ENCODE assay signal across 16 cellular contexts in the genomic region with DNA sequence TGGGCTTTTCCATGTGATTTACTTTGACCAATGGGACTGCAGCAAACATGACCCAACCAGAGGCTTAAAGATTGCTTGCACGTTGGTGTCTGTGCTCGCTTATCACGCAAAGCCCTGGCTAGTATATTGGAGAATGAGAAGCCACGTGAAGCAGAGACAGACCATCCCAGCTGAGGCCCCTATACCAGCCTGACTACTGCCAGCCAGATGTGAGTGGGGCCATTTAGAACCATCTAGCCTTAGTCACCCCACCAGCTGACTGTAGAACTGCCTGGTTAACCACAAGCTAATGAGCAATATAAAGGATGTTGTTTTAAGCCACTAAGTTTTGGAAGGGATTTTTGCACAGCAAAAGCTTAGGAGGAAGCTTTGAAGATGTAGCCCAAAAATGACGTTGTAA.
DNase-seq lines count a peak whose midpoint lies in the region; ATAC-seq and TF ChIP-seq lines count a peak whose summit lies in the region.
"Had no signal": no experiment of that assay in that cellular context is flagged by ENCODE, and none has a peak within 500 bp of the region (broad histone marks: within the 10 kb centered on the region; RNA-seq: fewer than 3 reads in every experiment).

No MANE protein-coding gene starts in this region.

- H3K9me3 ChIP-seq in right cardiac atrium (ENCODE audit: control insufficient read depth, low read length) (no peaks in the 10 kb centered on the region), heart left ventricle (no peaks in the 10 kb centered on the region)
- H3K9me3 ChIP-seq: body of pancreas had no signal

- no peak overlapping the region for H3K4me3 ChIP-seq in astrocyte of the cerebellum (ENCODE audit: low read depth, low read length)
- no peak overlapping the region for H3K4me3 ChIP-seq in right cardiac atrium (ENCODE audit: low read length)
- no peak overlapping the region for H3K4me3 ChIP-seq in heart left ventricle
- H3K4me3 ChIP-seq: body of pancreas had no signal

- peak; percentile 40 for DNase-seq in EH (ENCODE audit: low read depth)
- peak; percentile 56 for DNase-seq in MV-4-11 (lab: John Stamatoyannopoulos, UW)
- DNase-seq in astrocyte of the cerebellum (ENCODE audit: low read depth), result peak; percentile 34
- DNase-seq in kidney glomerular epithelial cell (lab: John Stamatoyannopoulos, UW), result peak; percentile 39
- DNase-seq in right cardiac atrium, result no peak
- DNase-seq in heart left ventricle, result no peak
- no peak for DNase-seq in stimulated activated CD4-positive, alpha-beta T cell treated with anti-CD3 and anti-CD28 coated beads, Interleukin-2, amount 100 ng/mL, for 24 hours
- DNase-seq in stimulated activated CD4-positive, alpha-beta T cell treated with anti-CD3 and anti-CD28 coated beads, Interleukin-15, amount 100 ng/mL, for 24 hours, result no peak
- DNase-seq: activated CD8-positive, alpha-beta T cell treated with anti-CD3 and anti-CD28 coated beads for 36 hours; activated effector memory CD4-positive, alpha-beta T cell treated with anti-CD3 and anti-CD28 coated beads, Interleukin-2, amount 50 U/mL, for 16 hours; AML-193; body of pancreas; NCI-H1105 treated with DMSO at 0.1 percent for 48 hours; stimulated activated CD4-positive, alpha-beta T cell treated with anti-CD3 and anti-CD28 coated beads, Interleukin-4, amount 100 ng/mL, for 4 hours had no signal

- in situ Hi-C loops in astrocyte of the cerebellum (cut with HindIII; ENCODE audit: low sequenced_read_pairs), result loop anchor here (25.0 kb wide), 1 partner anchor 257 kb away; no protein-coding TSS in a partner anchor

- H3K27me3 ChIP-seq in right cardiac atrium (ENCODE audit: control insufficient read depth, insufficient read depth) (no peaks in the 10 kb centered on the region), heart left ventricle (no peaks in the 10 kb centered on the region)

- no peak for TF ChIP-seq POLR2A in heart left ventricle (IDR thresholded peaks at IDR 0.05)

- ATAC-seq in right cardiac atrium, result no peak
- ATAC-seq in heart left ventricle, result no peak
- ATAC-seq: activated CD8-positive, alpha-beta T cell treated with anti-CD3 and anti-CD28 coated beads for 36 hours; body of pancreas; sciatic nerve had no signal

- H3K4me1 ChIP-seq in right cardiac atrium (ENCODE audit: control insufficient read depth, insufficient read depth, low read length) (no peaks in the 10 kb centered on the region), heart left ventricle (no peaks in the 10 kb centered on the region)

- intact Hi-C loops in right cardiac atrium (cut with DNase I), result no loop called here
- intact Hi-C loops in heart left ventricle (cut with DNase I), result no loop called here

- no peak overlapping the region for H3K27ac ChIP-seq in right cardiac atrium (ENCODE audit: low read length)
- no peak overlapping the region for H3K27ac ChIP-seq in heart left ventricle
- H3K27ac ChIP-seq: body of pancreas, VCaP had no signal

- no peaks in the 10 kb centered on the region for H3K36me3 ChIP-seq in heart left ventricle

- TF ChIP-seq CTCF in astrocyte of the cerebellum (IDR thresholded peaks at IDR 0.05; ENCODE audit: low read depth, low read length, missing control alignments), result no peak
- no peak for TF ChIP-seq CTCF in heart left ventricle (IDR thresholded peaks at IDR 0.05)

- WGBS in right cardiac atrium, result 87% methylated on average over 5 of the region's 5 CpGs
- 79 to 87% (median 82%) methylated on average over 5 of the region's 5 CpGs for WGBS in heart left ventricle, 4 donors

Comparison
In these comparisons a context has a peak if more than half of its experiments do, and no peak if none do; other contexts are left out.
1. DNase-seq: peak in EH (single experiment), MV-4-11 (single experiment), astrocyte of the cerebellum (single experiment) and kidney glomerular epithelial cell (single experiment); none in right cardiac atrium (0 of 3), heart left ventricle (0 of 5), stimulated activated CD4-positive, alpha-beta T cell treated with anti-CD3 and anti-CD28 coated beads, Interleukin-2, amount 100 ng/mL, for 24 hours (0 of 2) and stimulated activated CD4-positive, alpha-beta T cell treated with anti-CD3 and anti-CD28 coated beads, Interleukin-15, amount 100 ng/mL, for 24 hours (single experiment).